In the genomic region with DNA sequence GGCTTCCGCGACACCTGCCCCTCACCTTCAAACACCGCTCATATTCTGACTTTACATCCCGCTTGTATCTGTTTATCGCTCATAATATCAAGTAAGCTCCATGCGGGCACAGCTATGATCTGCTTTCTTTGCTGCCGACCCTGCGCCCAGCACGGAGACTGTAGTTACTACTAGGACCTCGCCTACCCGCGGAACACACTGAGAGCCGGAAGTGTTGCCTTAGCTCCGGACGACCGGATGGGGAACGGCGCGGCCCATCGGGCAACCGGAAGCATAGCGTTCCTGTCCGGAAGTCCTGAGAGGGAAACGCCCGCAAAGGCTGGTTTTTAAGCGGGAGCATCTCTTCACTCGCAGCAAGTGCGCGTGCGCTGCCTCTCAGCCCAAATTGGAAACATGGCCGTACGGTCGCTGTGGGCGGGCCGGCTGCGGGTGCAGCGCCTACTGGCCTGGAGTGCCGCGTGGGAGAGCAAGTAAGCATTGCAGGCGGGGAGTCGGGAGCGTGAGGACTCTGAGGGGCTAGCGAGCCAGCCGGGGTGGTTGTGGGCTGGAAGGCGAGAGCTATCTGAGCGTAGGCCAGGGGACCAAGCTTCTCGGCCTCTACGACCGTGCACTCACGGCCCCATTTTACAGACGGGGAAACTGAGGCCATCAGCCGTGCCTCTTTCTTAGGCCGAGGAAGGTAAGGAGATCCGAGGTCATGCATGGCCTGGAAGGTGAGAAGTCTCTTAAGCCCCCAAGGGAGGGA, we compare ENCODE assay signal across 8 cellular contexts.
A peak's percentile ranks its signal among the peaks of the same experiment; 100 is the strongest.
DNase-seq lines count a peak whose midpoint lies in the region; ATAC-seq lines count a peak whose summit lies in the region.

A gene with protein sequence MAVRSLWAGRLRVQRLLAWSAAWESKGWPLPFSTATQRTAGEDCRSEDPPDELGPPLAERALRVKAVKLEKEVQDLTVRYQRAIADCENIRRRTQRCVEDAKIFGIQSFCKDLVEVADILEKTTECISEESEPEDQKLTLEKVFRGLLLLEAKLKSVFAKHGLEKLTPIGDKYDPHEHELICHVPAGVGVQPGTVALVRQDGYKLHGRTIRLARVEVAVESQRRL (plus strand): TSS at position 353 of the 745 bp plus-strand sequence. CDS start 41 bp downstream, at position 394.

- H3K36me3 Mint-ChIP-seq in central memory CD8-positive, alpha-beta T cell (ENCODE audit: insufficient read depth) = peaks cover 34% of the 10 kb centered on the region

- peak within 1 kb of the TSS; percentile 84 for H3K27ac Mint-ChIP-seq in central memory CD8-positive, alpha-beta T cell (ENCODE audit: low read depth)

- H3K4me1 Mint-ChIP-seq in central memory CD8-positive, alpha-beta T cell = peaks cover 52% of the 10 kb centered on the region

- DNase-seq in AG08395 (ENCODE audit: low spot score) (peak; percentile 99), NCI-H345 treated with DMSO at 0.1 percent for 48 hours (lab: John Stamatoyannopoulos, UW; ENCODE audit: unreplicated experiment) (peak; percentile 96), islet precursor cell (peak; percentile 98)
- peak; percentile 68 to 79 (median 74) for DNase-seq in activated CD4-positive, CD25-positive, alpha-beta regulatory T cell (lab: John Stamatoyannopoulos, UW)
- peak; percentile 63 to 68 for DNase-seq in central memory CD8-positive, alpha-beta T cell (ENCODE audit: low spot score in 2 of 2)
- DNase-seq in stimulated activated CD4-positive, alpha-beta T cell treated with anti-CD3 and anti-CD28 coated beads, Interleukin-12 subunit alpha, Interleukin-12 subunit beta, amount 100 ng/mL, for 48 hours (ENCODE audit: low read depth in 2 of 3, low spot score in 1 of 3) = peak; percentile 86 to 95 (median 93)

- no peaks in the 10 kb centered on the region for H3K27me3 Mint-ChIP-seq in central memory CD8-positive, alpha-beta T cell

- ATAC-seq in GM18909 (IDR thresholded peaks at IDR 0.05; ENCODE audit: poor library complexity, unreplicated experiment) (peak; percentile 96), HG03175 (IDR thresholded peaks at IDR 0.05; ENCODE audit: unreplicated experiment) (peak; percentile 94)
- ATAC-seq in central memory CD8-positive, alpha-beta T cell (replicated peaks; ENCODE audit: extremely low read depth, poor library complexity, severe bottlenecking) = peak; percentile 73

- peak within 1 kb of the TSS; percentile 90 for H3K4me3 Mint-ChIP-seq in central memory CD8-positive, alpha-beta T cell

- no peaks in the 10 kb centered on the region for H3K9me3 Mint-ChIP-seq in central memory CD8-positive, alpha-beta T cell

Comparison
In these comparisons a context has a peak if more than half of its experiments do, and no peak if none do; other contexts are left out.
1. Peak in every context shown above with its lines: DNase-seq and ATAC-seq.